Comparison of ENCODE assay signal across 23 cellular contexts in the genomic region with DNA sequence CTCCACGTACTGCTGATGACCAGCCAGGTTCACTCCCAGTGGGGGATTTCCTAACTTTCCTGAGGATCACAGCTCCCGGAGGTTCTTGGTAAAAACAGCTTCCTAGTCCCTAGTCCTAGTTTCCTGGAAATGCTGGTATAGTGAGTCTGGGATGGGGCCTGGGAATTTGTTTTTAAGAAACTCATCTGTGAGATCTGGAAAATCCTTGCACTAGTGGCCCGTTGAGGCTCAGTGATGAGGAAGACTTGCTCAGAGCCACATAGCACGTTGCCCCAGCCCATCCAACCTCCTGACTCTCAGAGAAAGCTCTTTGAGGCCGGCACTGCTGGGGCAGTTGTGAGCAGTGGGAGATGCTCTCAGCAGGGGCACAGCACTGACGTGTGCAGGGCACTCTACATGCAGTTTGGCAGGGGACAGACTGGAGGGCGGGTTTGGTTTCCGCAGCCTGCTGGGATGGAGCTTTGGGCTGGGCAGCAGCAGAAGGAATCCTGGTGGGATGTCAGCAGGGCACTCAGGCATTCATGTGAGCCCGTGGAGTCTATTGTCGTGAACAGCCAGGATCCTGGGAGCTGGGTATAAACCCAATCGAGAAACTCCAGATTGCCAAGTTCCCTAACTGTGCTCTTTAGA. TPM values are rescaled to one million over a fixed set of nuclear protein-coding genes. Genes with fewer than 3 reads are reported as not detected.
"Had no signal": no experiment of that assay in that cellular context is flagged by ENCODE, and none has a peak within 500 bp of the region (broad histone marks: within the 10 kb centered on the region; RNA-seq: fewer than 3 reads in every experiment).

No MANE protein-coding gene starts in this region.

- FAIRE-seq: bronchial epithelial cell had no signal

- H3K4me3 Mint-ChIP-seq: activated naive CD4-positive, alpha-beta T cell treated with anti-CD3 and anti-CD28 coated beads, Interleukin-2, amount 10 ng/mL, durations not matched to agents 7 days and 5 days; immature natural killer cell; nephron progenitor cell; stimulated activated naive CD8-positive, alpha-beta T cell treated with anti-CD3 and anti-CD28 coated beads, Interleukin-15, Interleukin-2, amounts not matched to agents 100 ng/mL and 50 ng/mL, for 24 hours had no signal

- H3K4me1 Mint-ChIP-seq: nephron progenitor cell had no signal

- H3K27me3 Mint-ChIP-seq: progenitor cell of endocrine pancreas; stimulated activated naive CD8-positive, alpha-beta T cell treated with anti-CD3 and anti-CD28 coated beads, Interleukin-15, Interleukin-2, amounts not matched to agents 100 ng/mL and 50 ng/mL, for 24 hours had no signal

- H3K4me1 ChIP-seq: ascending aorta, gastroesophageal sphincter, heart left ventricle, left ventricle myocardium inferior, right atrium auricular region, transverse colon had no signal

- ATAC-seq: esophagus mucosa, gastroesophageal sphincter, heart left ventricle had no signal

- H3K27ac ChIP-seq: ascending aorta, gastroesophageal sphincter, heart left ventricle, left ventricle myocardium inferior, right atrium auricular region, suprapubic skin, transverse colon had no signal

- DNase-seq: activated CD4-positive, alpha-beta T cell treated with anti-CD3 and anti-CD28 coated beads, Interleukin-2, amount 50 U/mL, for 1 hour; activated CD8-positive, alpha-beta memory T cell treated with anti-CD3 and anti-CD28 coated beads, Interleukin-2, amount 50 U/mL, for 4 hours; activated effector memory CD4-positive, alpha-beta T cell treated with Interleukin-2 at 50 U/mL for 16 hours; activated naive CD4-positive, alpha-beta T cell treated with anti-CD3 and anti-CD28 coated beads, Interleukin-2, amount 10 ng/mL, durations not matched to agents 7 days and 5 days; activated T-cell treated with anti-CD3 and anti-CD28 coated beads, Interleukin-2, amount 50 U/mL, for 48 hours; effector CD4-positive, alpha-beta T cell; heart left ventricle; immature natural killer cell; kidney glomerular epithelial cell; left ventricle myocardium inferior; mammary epithelial cell; midbrain; nephron progenitor cell; T-helper 9 cell; transverse colon had no signal

- H3K36me3 ChIP-seq: ascending aorta, gastroesophageal sphincter, heart left ventricle, left ventricle myocardium inferior, right atrium auricular region, suprapubic skin, transverse colon had no signal

- H3K36me3 Mint-ChIP-seq: activated naive CD4-positive, alpha-beta T cell treated with anti-CD3 and anti-CD28 coated beads, Interleukin-2, amount 10 ng/mL, durations not matched to agents 7 days and 5 days; immature natural killer cell had no signal

- H3K9me3 Mint-ChIP-seq: immature natural killer cell had no signal

- H3K27me3 ChIP-seq: ascending aorta, heart left ventricle, right atrium auricular region had no signal

- H3K4me3 ChIP-seq: ascending aorta, gastroesophageal sphincter, heart left ventricle, left ventricle myocardium inferior, right atrium auricular region, suprapubic skin, transverse colon had no signal

- H3K27ac Mint-ChIP-seq: activated naive CD4-positive, alpha-beta T cell treated with anti-CD3 and anti-CD28 coated beads, Interleukin-2, amount 10 ng/mL, durations not matched to agents 7 days and 5 days; nephron progenitor cell; progenitor cell of endocrine pancreas; stimulated activated naive CD8-positive, alpha-beta T cell treated with anti-CD3 and anti-CD28 coated beads, Interleukin-15, Interleukin-2, amounts not matched to agents 100 ng/mL and 50 ng/mL, for 24 hours had no signal

- H3K9me3 ChIP-seq: ascending aorta, heart left ventricle, right atrium auricular region, suprapubic skin, transverse colon had no signal

RNA-seq across cellular contexts. Expression of gene SAXO2, which starts 31.6 kb away (rescaled TPM):
- total RNA-seq: ascending aorta, right atrium auricular region had no signal
